In the genomic region with DNA sequence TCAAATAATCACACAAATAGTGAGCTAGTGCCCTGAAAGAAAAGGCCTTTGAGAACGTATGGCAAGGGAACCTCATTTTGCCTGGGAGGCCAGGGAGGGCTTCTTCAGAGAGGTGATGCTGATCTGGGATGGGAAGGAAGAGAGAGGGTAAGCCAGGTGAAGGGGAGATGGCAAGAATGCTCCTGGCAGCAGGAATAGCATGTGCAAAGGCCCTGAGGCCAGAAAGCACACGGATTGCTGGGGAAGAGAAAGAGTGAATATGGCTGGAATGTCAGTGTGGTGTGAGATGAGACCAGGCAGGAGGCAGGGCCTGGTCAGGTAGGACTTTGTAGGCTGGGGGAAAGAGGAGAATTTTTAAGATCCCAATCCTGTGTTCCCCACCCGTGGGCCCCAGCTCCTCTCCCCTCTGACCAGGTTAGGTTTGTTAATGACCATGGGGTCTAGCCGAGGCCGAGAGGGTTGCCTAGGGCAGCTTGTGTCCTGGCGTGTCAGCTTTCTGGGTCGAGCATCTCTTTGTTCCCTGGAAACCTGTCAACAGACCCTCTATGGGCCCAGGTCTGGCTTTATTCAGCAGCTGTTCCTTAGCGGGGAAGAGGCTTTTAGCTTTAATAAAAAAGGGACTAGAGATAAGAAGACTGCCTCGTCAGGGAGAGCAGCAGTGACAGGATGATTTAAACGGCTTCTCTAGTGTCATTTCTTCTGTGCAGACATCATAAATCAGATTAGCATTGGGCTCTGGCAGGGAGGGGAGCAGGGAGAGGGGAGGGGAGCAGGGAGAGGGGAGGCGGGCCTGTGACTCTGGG, we compare ENCODE assay signal across 1 cellular context.
TF ChIP-seq lines count a peak whose summit lies in the region.

No MANE protein-coding gene starts in this region.

TF ChIP-seq in K562, 482 proteins besides CTCF, POLR2A, EP300 and RAD21 (continued from another document and continues in another):
- TF ChIP-seq, protein P1, sequence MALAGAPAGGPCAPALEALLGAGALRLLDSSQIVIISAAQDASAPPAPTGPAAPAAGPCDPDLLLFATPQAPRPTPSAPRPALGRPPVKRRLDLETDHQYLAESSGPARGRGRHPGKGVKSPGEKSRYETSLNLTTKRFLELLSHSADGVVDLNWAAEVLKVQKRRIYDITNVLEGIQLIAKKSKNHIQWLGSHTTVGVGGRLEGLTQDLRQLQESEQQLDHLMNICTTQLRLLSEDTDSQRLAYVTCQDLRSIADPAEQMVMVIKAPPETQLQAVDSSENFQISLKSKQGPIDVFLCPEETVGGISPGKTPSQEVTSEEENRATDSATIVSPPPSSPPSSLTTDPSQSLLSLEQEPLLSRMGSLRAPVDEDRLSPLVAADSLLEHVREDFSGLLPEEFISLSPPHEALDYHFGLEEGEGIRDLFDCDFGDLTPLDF (CRISPR knock-in tag; IDR thresholded peaks at IDR 0.05), result no peak
- TF ChIP-seq ZNF23 (CRISPR knock-in tag; IDR thresholded peaks at IDR 0.05) (no peak), DPF2 (IDR thresholded peaks at IDR 0.05) (peak; percentile 92), ZNF274 (IDR thresholded peaks at IDR 0.05; ENCODE audit: borderline replicate concordance, low read depth, low read length) (no peak), ZNF764 (CRISPR knock-in tag; IDR thresholded peaks at IDR 0.05; ENCODE audit: low read depth) (no peak), KHSRP (IDR thresholded peaks at IDR 0.05) (no peak), EP400 (IDR thresholded peaks at IDR 0.05) (no peak), NR4A1 (CRISPR knock-in tag; IDR thresholded peaks at IDR 0.05) (no peak), NR4A1 (tag; IDR thresholded peaks at IDR 0.05) (0 out of 2 replicates have a peak, but pooled peaks have one; percentile 17), ZC3H4 (CRISPR knock-in tag; IDR thresholded peaks at IDR 0.05; ENCODE audit: borderline replicate concordance) (no peak), MCM7 (IDR thresholded peaks at IDR 0.05) (no peak), SOX6 (IDR thresholded peaks at IDR 0.05) (peak; percentile 46; the same call in 1 of the 2 replicates), ERF (CRISPR knock-in tag; IDR thresholded peaks at IDR 0.05) (no peak), MAFK (IDR thresholded peaks at IDR 0.05; ENCODE audit: low read length) (peak; percentile 51), ZFP1 (CRISPR knock-in tag; IDR thresholded peaks at IDR 0.05) (no peak), ZNF316 (IDR thresholded peaks at IDR 0.05) (peak; percentile 53; the same call in 1 of the 2 replicates), THRAP3 (IDR thresholded peaks at IDR 0.05; ENCODE audit: borderline replicate concordance) (no peak), RBM39 (optimal IDR thresholded peaks at IDR 0.05; ENCODE audit: low read depth, low read length) (no peak), ZNF707 (CRISPR knock-in tag; conservative IDR thresholded peaks at IDR 0.05) (no peak), PURB (CRISPR knock-in tag; IDR thresholded peaks at IDR 0.05; ENCODE audit: low read depth) (no peak), NUFIP1 (IDR thresholded peaks at IDR 0.05; ENCODE audit: partially characterized antibody) (peak; percentile 37), SRSF7 (optimal IDR thresholded peaks at IDR 0.05; ENCODE audit: low read depth, low read length) (no peak), BDP1 (IDR thresholded peaks at IDR 0.05; ENCODE audit: insufficient read depth, insufficient read length) (no peak), MAFF (IDR thresholded peaks at IDR 0.05; ENCODE audit: low read length) (peak; percentile 40), HDGF (IDR thresholded peaks at IDR 0.05) (peak; percentile 91; the same call in 1 of the 2 replicates), EWSR1 (IDR thresholded peaks at IDR 0.05; ENCODE audit: borderline replicate concordance, low read depth, partially characterized antibody) (no peak), SMAD3 (CRISPR knock-in tag; conservative IDR thresholded peaks at IDR 0.05) (no peak), TOE1 (IDR thresholded peaks at IDR 0.05; ENCODE audit: borderline replicate concordance) (0 out of 2 replicates have a peak, but pooled peaks have one; percentile 29), TOE1 (CRISPR knock-in tag; IDR thresholded peaks at IDR 0.05; ENCODE audit: borderline replicate concordance, low read depth) (no peak), TBP (optimal IDR thresholded peaks at IDR 0.05; ENCODE audit: low read depth, low read length) (peak; percentile 21), XRCC4 (IDR thresholded peaks at IDR 0.05; ENCODE audit: extremely low read depth, insufficient read depth, insufficient read length) (no peak), RNF2 (IDR thresholded peaks at IDR 0.05) (peak; percentile 36; the same call in 1 of the 2 replicates), BACH1 (tag; IDR thresholded peaks at IDR 0.05) (0 out of 2 replicates have a peak, but pooled peaks have one; percentile 7)
- TF ChIP-seq, protein P2, sequence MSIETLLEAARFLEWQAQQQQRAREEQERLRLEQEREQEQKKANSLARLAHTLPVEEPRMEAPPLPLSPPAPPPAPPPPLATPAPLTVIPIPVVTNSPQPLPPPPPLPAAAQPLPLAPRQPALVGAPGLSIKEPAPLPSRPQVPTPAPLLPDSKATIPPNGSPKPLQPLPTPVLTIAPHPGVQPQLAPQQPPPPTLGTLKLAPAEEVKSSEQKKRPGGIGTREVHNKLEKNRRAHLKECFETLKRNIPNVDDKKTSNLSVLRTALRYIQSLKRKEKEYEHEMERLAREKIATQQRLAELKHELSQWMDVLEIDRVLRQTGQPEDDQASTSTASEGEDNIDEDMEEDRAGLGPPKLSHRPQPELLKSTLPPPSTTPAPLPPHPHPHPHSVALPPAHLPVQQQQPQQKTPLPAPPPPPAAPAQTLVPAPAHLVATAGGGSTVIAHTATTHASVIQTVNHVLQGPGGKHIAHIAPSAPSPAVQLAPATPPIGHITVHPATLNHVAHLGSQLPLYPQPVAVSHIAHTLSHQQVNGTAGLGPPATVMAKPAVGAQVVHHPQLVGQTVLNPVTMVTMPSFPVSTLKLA (conservative IDR thresholded peaks at IDR 0.05), result no peak
- TF ChIP-seq, protein P3, sequence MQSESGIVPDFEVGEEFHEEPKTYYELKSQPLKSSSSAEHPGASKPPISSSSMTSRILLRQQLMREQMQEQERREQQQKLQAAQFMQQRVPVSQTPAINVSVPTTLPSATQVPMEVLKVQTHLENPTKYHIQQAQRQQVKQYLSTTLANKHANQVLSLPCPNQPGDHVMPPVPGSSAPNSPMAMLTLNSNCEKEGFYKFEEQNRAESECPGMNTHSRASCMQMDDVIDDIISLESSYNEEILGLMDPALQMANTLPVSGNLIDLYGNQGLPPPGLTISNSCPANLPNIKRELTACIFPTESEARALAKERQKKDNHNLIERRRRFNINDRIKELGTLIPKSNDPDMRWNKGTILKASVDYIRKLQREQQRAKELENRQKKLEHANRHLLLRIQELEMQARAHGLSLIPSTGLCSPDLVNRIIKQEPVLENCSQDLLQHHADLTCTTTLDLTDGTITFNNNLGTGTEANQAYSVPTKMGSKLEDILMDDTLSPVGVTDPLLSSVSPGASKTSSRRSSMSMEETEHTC (IDR thresholded peaks at IDR 0.05), result no peak
- TF ChIP-seq, protein P4, sequence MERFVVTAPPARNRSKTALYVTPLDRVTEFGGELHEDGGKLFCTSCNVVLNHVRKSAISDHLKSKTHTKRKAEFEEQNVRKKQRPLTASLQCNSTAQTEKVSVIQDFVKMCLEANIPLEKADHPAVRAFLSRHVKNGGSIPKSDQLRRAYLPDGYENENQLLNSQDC (CRISPR knock-in tag; IDR thresholded peaks at IDR 0.05), result no peak
- TF ChIP-seq, protein P5, sequence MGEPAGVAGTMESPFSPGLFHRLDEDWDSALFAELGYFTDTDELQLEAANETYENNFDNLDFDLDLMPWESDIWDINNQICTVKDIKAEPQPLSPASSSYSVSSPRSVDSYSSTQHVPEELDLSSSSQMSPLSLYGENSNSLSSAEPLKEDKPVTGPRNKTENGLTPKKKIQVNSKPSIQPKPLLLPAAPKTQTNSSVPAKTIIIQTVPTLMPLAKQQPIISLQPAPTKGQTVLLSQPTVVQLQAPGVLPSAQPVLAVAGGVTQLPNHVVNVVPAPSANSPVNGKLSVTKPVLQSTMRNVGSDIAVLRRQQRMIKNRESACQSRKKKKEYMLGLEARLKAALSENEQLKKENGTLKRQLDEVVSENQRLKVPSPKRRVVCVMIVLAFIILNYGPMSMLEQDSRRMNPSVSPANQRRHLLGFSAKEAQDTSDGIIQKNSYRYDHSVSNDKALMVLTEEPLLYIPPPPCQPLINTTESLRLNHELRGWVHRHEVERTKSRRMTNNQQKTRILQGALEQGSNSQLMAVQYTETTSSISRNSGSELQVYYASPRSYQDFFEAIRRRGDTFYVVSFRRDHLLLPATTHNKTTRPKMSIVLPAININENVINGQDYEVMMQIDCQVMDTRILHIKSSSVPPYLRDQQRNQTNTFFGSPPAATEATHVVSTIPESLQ (CRISPR knock-in tag; IDR thresholded peaks at IDR 0.05), result no peak
- TF ChIP-seq, protein P6, sequence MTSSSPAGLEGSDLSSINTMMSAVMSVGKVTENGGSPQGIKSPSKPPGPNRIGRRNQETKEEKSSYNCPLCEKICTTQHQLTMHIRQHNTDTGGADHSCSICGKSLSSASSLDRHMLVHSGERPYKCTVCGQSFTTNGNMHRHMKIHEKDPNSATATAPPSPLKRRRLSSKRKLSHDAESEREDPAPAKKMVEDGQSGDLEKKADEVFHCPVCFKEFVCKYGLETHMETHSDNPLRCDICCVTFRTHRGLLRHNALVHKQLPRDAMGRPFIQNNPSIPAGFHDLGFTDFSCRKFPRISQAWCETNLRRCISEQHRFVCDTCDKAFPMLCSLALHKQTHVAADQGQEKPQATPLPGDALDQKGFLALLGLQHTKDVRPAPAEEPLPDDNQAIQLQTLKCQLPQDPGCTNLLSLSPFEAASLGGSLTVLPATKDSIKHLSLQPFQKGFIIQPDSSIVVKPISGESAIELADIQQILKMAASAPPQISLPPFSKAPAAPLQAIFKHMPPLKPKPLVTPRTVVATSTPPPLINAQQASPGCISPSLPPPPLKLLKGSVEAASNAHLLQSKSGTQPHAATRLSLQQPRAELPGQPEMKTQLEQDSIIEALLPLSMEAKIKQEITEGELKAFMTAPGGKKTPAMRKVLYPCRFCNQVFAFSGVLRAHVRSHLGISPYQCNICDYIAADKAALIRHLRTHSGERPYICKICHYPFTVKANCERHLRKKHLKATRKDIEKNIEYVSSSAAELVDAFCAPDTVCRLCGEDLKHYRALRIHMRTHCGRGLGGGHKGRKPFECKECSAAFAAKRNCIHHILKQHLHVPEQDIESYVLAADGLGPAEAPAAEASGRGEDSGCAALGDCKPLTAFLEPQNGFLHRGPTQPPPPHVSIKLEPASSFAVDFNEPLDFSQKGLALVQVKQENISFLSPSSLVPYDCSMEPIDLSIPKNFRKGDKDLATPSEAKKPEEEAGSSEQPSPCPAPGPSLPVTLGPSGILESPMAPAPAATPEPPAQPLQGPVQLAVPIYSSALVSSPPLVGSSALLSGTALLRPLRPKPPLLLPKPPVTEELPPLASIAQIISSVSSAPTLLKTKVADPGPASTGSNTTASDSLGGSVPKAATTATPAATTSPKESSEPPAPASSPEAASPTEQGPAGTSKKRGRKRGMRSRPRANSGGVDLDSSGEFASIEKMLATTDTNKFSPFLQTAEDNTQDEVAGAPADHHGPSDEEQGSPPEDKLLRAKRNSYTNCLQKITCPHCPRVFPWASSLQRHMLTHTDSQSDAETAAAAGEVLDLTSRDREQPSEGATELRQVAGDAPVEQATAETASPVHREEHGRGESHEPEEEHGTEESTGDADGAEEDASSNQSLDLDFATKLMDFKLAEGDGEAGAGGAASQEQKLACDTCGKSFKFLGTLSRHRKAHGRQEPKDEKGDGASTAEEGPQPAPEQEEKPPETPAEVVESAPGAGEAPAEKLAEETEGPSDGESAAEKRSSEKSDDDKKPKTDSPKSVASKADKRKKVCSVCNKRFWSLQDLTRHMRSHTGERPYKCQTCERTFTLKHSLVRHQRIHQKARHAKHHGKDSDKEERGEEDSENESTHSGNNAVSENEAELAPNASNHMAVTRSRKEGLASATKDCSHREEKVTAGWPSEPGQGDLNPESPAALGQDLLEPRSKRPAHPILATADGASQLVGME (CRISPR knock-in tag; IDR thresholded peaks at IDR 0.05), result no peak
- TF ChIP-seq, protein P7, sequence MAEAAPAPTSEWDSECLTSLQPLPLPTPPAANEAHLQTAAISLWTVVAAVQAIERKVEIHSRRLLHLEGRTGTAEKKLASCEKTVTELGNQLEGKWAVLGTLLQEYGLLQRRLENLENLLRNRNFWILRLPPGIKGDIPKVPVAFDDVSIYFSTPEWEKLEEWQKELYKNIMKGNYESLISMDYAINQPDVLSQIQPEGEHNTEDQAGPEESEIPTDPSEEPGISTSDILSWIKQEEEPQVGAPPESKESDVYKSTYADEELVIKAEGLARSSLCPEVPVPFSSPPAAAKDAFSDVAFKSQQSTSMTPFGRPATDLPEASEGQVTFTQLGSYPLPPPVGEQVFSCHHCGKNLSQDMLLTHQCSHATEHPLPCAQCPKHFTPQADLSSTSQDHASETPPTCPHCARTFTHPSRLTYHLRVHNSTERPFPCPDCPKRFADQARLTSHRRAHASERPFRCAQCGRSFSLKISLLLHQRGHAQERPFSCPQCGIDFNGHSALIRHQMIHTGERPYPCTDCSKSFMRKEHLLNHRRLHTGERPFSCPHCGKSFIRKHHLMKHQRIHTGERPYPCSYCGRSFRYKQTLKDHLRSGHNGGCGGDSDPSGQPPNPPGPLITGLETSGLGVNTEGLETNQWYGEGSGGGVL (CRISPR knock-in tag; IDR thresholded peaks at IDR 0.05), result no peak
- TF ChIP-seq, protein P8, sequence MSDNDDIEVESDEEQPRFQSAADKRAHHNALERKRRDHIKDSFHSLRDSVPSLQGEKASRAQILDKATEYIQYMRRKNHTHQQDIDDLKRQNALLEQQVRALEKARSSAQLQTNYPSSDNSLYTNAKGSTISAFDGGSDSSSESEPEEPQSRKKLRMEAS (CRISPR knock-in tag; IDR thresholded peaks at IDR 0.05), result 0 out of 2 replicates have a peak, but pooled peaks have one; percentile 14
- TF ChIP-seq, protein P9, sequence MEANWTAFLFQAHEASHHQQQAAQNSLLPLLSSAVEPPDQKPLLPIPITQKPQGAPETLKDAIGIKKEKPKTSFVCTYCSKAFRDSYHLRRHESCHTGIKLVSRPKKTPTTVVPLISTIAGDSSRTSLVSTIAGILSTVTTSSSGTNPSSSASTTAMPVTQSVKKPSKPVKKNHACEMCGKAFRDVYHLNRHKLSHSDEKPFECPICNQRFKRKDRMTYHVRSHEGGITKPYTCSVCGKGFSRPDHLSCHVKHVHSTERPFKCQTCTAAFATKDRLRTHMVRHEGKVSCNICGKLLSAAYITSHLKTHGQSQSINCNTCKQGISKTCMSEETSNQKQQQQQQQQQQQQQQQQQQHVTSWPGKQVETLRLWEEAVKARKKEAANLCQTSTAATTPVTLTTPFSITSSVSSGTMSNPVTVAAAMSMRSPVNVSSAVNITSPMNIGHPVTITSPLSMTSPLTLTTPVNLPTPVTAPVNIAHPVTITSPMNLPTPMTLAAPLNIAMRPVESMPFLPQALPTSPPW (CRISPR knock-in tag; IDR thresholded peaks at IDR 0.05), result peak; percentile 86
- TF ChIP-seq, protein P10, sequence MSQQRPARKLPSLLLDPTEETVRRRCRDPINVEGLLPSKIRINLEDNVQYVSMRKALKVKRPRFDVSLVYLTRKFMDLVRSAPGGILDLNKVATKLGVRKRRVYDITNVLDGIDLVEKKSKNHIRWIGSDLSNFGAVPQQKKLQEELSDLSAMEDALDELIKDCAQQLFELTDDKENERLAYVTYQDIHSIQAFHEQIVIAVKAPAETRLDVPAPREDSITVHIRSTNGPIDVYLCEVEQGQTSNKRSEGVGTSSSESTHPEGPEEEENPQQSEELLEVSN (IDR thresholded peaks at IDR 0.05; ENCODE audit: borderline replicate concordance in 1 of 2, extremely low read depth in 1 of 2, insufficient read depth in 1 of 2, insufficient read length in 1 of 2, low read depth in 1 of 2, low read length in 1 of 2, poor library complexity in 1 of 2, severe bottlenecking in 1 of 2), result no peak
